Comparison of ENCODE assay signal across 8 cellular contexts in genomic region chr1:209769171-209769904, GRCh38. TPM values are rescaled to one million over a fixed set of nuclear protein-coding genes. Genes with fewer than 3 reads are reported as not detected.
A peak's percentile ranks its signal among the peaks of the same experiment; 100 is the strongest.
DNase-seq lines count a peak whose midpoint lies in the region; ATAC-seq and TF ChIP-seq lines count a peak whose summit lies in the region.

No MANE protein-coding gene starts in this region.

- POLR2A ChIA-PET in PC-9 (lab: Charles Lee; ENCODE audit: unreplicated experiment) = no interaction called here

- ATAC-seq in GM18499 (IDR thresholded peaks at IDR 0.05; ENCODE audit: insufficient read depth, unreplicated experiment) = peak; percentile 54
- peak; percentile 61 for ATAC-seq in HG02884 (IDR thresholded peaks at IDR 0.05; ENCODE audit: unreplicated experiment)
- ATAC-seq in RWPE2 (ENCODE audit: low read depth) = peak; percentile 83
- ATAC-seq in heart right ventricle = peak; percentile 84 to 93 (median 90)

- H3K27ac Mint-ChIP-seq in activated naive CD4-positive, alpha-beta T cell treated with anti-CD3 and anti-CD28 coated beads for 36 hours = no peak overlapping the region
- no peak overlapping the region for H3K27ac Mint-ChIP-seq in endodermal cell

- H3K79me2 ChIP-seq in PC-9 (ENCODE audit: low read depth) = no peaks in the 10 kb centered on the region

- no peak overlapping the region for H3K4me2 ChIP-seq in PC-9

- no peaks in the 10 kb centered on the region for H3K27me3 Mint-ChIP-seq in activated naive CD4-positive, alpha-beta T cell treated with anti-CD3 and anti-CD28 coated beads for 36 hours (ENCODE audit: low read depth)
- H3K27me3 Mint-ChIP-seq in endodermal cell (ENCODE audit: insufficient read depth) = peaks cover 14% of the 10 kb centered on the region

- DNase-seq in RWPE2 (ENCODE audit: low spot score) (no peak), heart right ventricle (peak; percentile 70 to 80), endodermal cell (no peak), PC-9 (no peak)
- peak; percentile 92 for DNase-seq in activated naive CD4-positive, alpha-beta T cell treated with anti-CD3 and anti-CD28 coated beads for 36 hours
- peak; percentile 59 for DNase-seq in stimulated activated CD4-positive, alpha-beta T cell treated with anti-CD3 and anti-CD28 coated beads, Interleukin-12 subunit alpha, Interleukin-12 subunit beta, amount 100 ng/mL, for 4 hours

- intact Hi-C loops in activated naive CD4-positive, alpha-beta T cell treated with anti-CD3 and anti-CD28 coated beads for 36 hours (cut with micrococcal nuclease) = loop anchor here (1.0 to 10.0 kb wide), 4 partner anchors 58 to 1805 kb away; partner anchors contain the start of genes SLC30A1 and UTP25
- intact Hi-C loops in heart right ventricle (cut with DNase I) (no loop called here), PC-9 (cut with micrococcal nuclease; ENCODE audit: unreplicated experiment) (no loop called here)

- TF ChIP-seq CTCF in RWPE2 (IDR thresholded peaks at IDR 0.05; ENCODE audit: poor library complexity, severe bottlenecking) (no peak), heart right ventricle (IDR thresholded peaks at IDR 0.05) (no peak), endodermal cell (conservative IDR thresholded peaks at IDR 0.05) (no peak), PC-9 (conservative IDR thresholded peaks at IDR 0.05) (no peak)

- no peak overlapping the region for H2AFZ ChIP-seq in PC-9

- H3K4me1 ChIP-seq in RWPE2 (ENCODE audit: insufficient read depth, poor library complexity, severe bottlenecking) (peaks cover 12% of the 10 kb centered on the region), heart right ventricle (peaks cover 8 to 48% (median 22%) of the 10 kb centered on the region in 9 donors), endodermal cell (ENCODE audit: control insufficient read depth, insufficient read depth, low read length) (no peaks in the 10 kb centered on the region), PC-9 (replicated peaks; ENCODE audit: insufficient read depth) (no peaks in the 10 kb centered on the region)

- H3K4me3 Mint-ChIP-seq in activated naive CD4-positive, alpha-beta T cell treated with anti-CD3 and anti-CD28 coated beads for 36 hours = no peak overlapping the region
- H3K4me3 Mint-ChIP-seq in endodermal cell = no peak overlapping the region

- H3K27ac ChIP-seq in RWPE2 (ENCODE audit: poor library complexity, severe bottlenecking) = peak overlapping the region; percentile 70
- peak overlapping the region; percentile 56 to 90 (median 80) for H3K27ac ChIP-seq in heart right ventricle
- no peak overlapping the region for H3K27ac ChIP-seq in endodermal cell (ENCODE audit: low read depth, low read length)
- no peak overlapping the region for H3K27ac ChIP-seq in PC-9

- H3K36me3 ChIP-seq in RWPE2 (ENCODE audit: low read depth) (no peaks in the 10 kb centered on the region), heart right ventricle (peaks cover 0 to 16% (median 0%) of the 10 kb centered on the region in 9 donors), endodermal cell (ENCODE audit: control insufficient read depth, insufficient read depth, low read length) (no peaks in the 10 kb centered on the region), PC-9 (ENCODE audit: low read depth) (no peaks in the 10 kb centered on the region)

- H3K9ac ChIP-seq in endodermal cell (ENCODE audit: extremely low read depth, low read length, poor library complexity, severe bottlenecking) = no peak overlapping the region

- H3K4me1 Mint-ChIP-seq in activated naive CD4-positive, alpha-beta T cell treated with anti-CD3 and anti-CD28 coated beads for 36 hours (ENCODE audit: low read depth) = peaks cover 10% of the 10 kb centered on the region
- H3K4me1 Mint-ChIP-seq in endodermal cell = peaks cover 4% of the 10 kb centered on the region

- H3K36me3 Mint-ChIP-seq in activated naive CD4-positive, alpha-beta T cell treated with anti-CD3 and anti-CD28 coated beads for 36 hours (ENCODE audit: low read depth) = peaks cover 42% of the 10 kb centered on the region
- H3K36me3 Mint-ChIP-seq in endodermal cell (ENCODE audit: low read depth) = no peaks in the 10 kb centered on the region

- H3K4me3 ChIP-seq in RWPE2 (ENCODE audit: severe bottlenecking) (no peak overlapping the region), heart right ventricle (peak overlapping the region in 4 of 10 donors; percentile 1 to 45 (median 16)), endodermal cell (ENCODE audit: low read length) (no peak overlapping the region), PC-9 (no peak overlapping the region)

- no TSS peak for BruUV-seq in PC-9 (replicated peaks; lab: Mats Ljungman, UMichigan)

- no peaks in the 10 kb centered on the region for H4K20me1 ChIP-seq in PC-9 (ENCODE audit: insufficient read depth)

- H3K27me3 ChIP-seq in RWPE2 (ENCODE audit: insufficient read depth, poor library complexity, severe bottlenecking) (no peaks in the 10 kb centered on the region), heart right ventricle (no peaks in the 10 kb centered on the region), endodermal cell (ENCODE audit: control insufficient read depth, insufficient read depth, low read length, poor library complexity, severe bottlenecking) (peaks cover 20% of the 10 kb centered on the region), PC-9 (ENCODE audit: insufficient read depth, low read depth) (no peaks in the 10 kb centered on the region)

- peaks cover 3% of the 10 kb centered on the region; the same call in 1 of the 2 replicates for H3F3A ChIP-seq in PC-9 (ENCODE audit: insufficient read depth, low read depth)

- H3K9me2 ChIP-seq in PC-9 (ENCODE audit: insufficient read depth) = no peaks in the 10 kb centered on the region

- H3K9me3 ChIP-seq in RWPE2 (ENCODE audit: severe bottlenecking) (no peaks in the 10 kb centered on the region), heart right ventricle (no peaks in the 10 kb centered on the region), endodermal cell (ENCODE audit: control insufficient read depth, low read length) (no peaks in the 10 kb centered on the region), PC-9 (ENCODE audit: insufficient read depth, low read depth) (no peaks in the 10 kb centered on the region)

- WGBS in heart right ventricle, 2 donors = 5 to 9% methylated on average over 13 of the region's 13 CpGs
- 89 to 91% methylated on average over 8 to 13 of the region's 13 CpGs for WGBS in endodermal cell (ENCODE audit: insufficient coverage in 1 of 2, insufficient read length in 1 of 2), 2 experiments

- no peaks in the 10 kb centered on the region for H3K9me3 Mint-ChIP-seq in activated naive CD4-positive, alpha-beta T cell treated with anti-CD3 and anti-CD28 coated beads for 36 hours
- H3K9me3 Mint-ChIP-seq in endodermal cell = no peaks in the 10 kb centered on the region

- CTCF ChIA-PET in activated naive CD4-positive, alpha-beta T cell treated with anti-CD3 and anti-CD28 coated beads for 36 hours (lab: Charles Lee) = interaction anchor here (0.6 to 6.1 kb wide), 9 partner anchors 12 to 96 kb away, joined by 3 to 77 read pairs (median 6); partner anchors contain the start of genes C1orf74, TRAF3IP3 and UTP25
- CTCF ChIA-PET in PC-9 (lab: Charles Lee) = no interaction called here

RNA-seq across cellular contexts. Expression of gene TRAF3IP3, which starts 13.5 kb away (rescaled TPM):
- 100 to 1,000 TPM; 107 to 113 TPM for total RNA-seq in activated naive CD4-positive, alpha-beta T cell treated with anti-CD3 and anti-CD28 coated beads for 36 hours
- total RNA-seq in heart right ventricle (1 to 10 TPM in 4 of 10 donors, under 1 TPM in 6; 0.45 to 8.0 (median 0.85) TPM), endodermal cell (not detected), PC-9 (2021) (not detected in 2 replicates)
- under 1 TPM; 0.58 to 0.59 TPM for polyA plus RNA-seq in heart right ventricle
- polyA plus RNA-seq in endodermal cell (2013, experiment 1 of 2) = not detected
- polyA plus RNA-seq in endodermal cell (2013, experiment 2 of 2) = not detected

RNA-seq across cellular contexts. Expression of gene C1orf74, which starts 15.0 kb away (rescaled TPM):
- 1 to 10 TPM; 3.5 to 4.6 TPM for total RNA-seq in activated naive CD4-positive, alpha-beta T cell treated with anti-CD3 and anti-CD28 coated beads for 36 hours
- total RNA-seq in heart right ventricle (1 to 10 TPM; 1.2 to 2.8 (median 1.9) TPM), endodermal cell (1 to 10 TPM; 3.1 to 5.4 TPM), PC-9 (2021) (4.1 and 5.0 TPM in 2 replicates)
- polyA plus RNA-seq in heart right ventricle = 1 to 10 TPM; 1.0 to 1.2 TPM
- 2.8 TPM for polyA plus RNA-seq in endodermal cell (2013, experiment 1 of 2)
- polyA plus RNA-seq in endodermal cell (2013, experiment 2 of 2) = 2.7 TPM

RNA-seq across cellular contexts. Expression of gene IRF6, which starts 36.6 kb away (rescaled TPM):
- total RNA-seq in activated naive CD4-positive, alpha-beta T cell treated with anti-CD3 and anti-CD28 coated beads for 36 hours = under 1 TPM; 0.48 to 0.64 TPM
- 10 to 100 TPM; 25.1 to 69.4 (median 43.8) TPM for total RNA-seq in heart right ventricle
- 10 to 100 TPM in 1 of 2 donors, 1 to 10 TPM in 1; 1.2 to 11.3 TPM for polyA plus RNA-seq in heart right ventricle
- total RNA-seq in endodermal cell = 10 to 100 TPM; 13.8 to 18.2 TPM
- 0.64 TPM for polyA plus RNA-seq in endodermal cell (2013, experiment 1 of 2)
- 0.50 TPM for polyA plus RNA-seq in endodermal cell (2013, experiment 2 of 2)
- total RNA-seq in PC-9 (2021) = 46.5 and 50.9 TPM in 2 replicates

RNA-seq across cellular contexts. Expression of gene UTP25, which starts 58.4 kb away (rescaled TPM):
- 1 to 10 TPM; 4.1 to 4.6 TPM for total RNA-seq in activated naive CD4-positive, alpha-beta T cell treated with anti-CD3 and anti-CD28 coated beads for 36 hours
- 1 to 10 TPM; 2.3 to 4.2 (median 3.4) TPM for total RNA-seq in heart right ventricle
- polyA plus RNA-seq in heart right ventricle = 1 to 10 TPM in 1 of 2 donors, under 1 TPM in 1; 0.73 to 1.5 TPM
- 1 to 10 TPM; 4.3 to 6.0 TPM for total RNA-seq in endodermal cell
- polyA plus RNA-seq in endodermal cell (2013, experiment 1 of 2) = 4.5 TPM
- polyA plus RNA-seq in endodermal cell (2013, experiment 2 of 2) = 4.1 TPM
- 8.2 and 9.3 TPM in 2 replicates for total RNA-seq in PC-9 (2021)

Comparison
In these comparisons a context has a peak if more than half of its experiments do, and no peak if none do; other contexts are left out.
1. DNase-seq: peak in activated naive CD4-positive, alpha-beta T cell treated with anti-CD3 and anti-CD28 coated beads for 36 hours (single experiment), heart right ventricle (2 of 2) and stimulated activated CD4-positive, alpha-beta T cell treated with anti-CD3 and anti-CD28 coated beads, Interleukin-12 subunit alpha, Interleukin-12 subunit beta, amount 100 ng/mL, for 4 hours (single experiment); none in RWPE2 (single experiment), endodermal cell (single experiment) and PC-9 (0 of 2).
2. H3K27ac ChIP-seq: peak in RWPE2 (single experiment) and heart right ventricle (10 of 10); none in endodermal cell (single experiment) and PC-9 (single experiment).
3. RNA of gene TRAF3IP3, which starts 13.5 kb away (total RNA-seq): 107 to 113 TPM in activated naive CD4-positive, alpha-beta T cell treated with anti-CD3 and anti-CD28 coated beads for 36 hours; 0.45 to 8.0 TPM in heart right ventricle, not detected in endodermal cell and not detected in PC-9; every median in the first group is over 10 times any median in the second.
4. RNA of gene IRF6, which starts 36.6 kb away (total RNA-seq): 46.5 to 50.9 TPM in PC-9, 25.1 to 69.4 TPM in heart right ventricle and 13.8 to 18.2 TPM in endodermal cell; 0.48 to 0.64 TPM in activated naive CD4-positive, alpha-beta T cell treated with anti-CD3 and anti-CD28 coated beads for 36 hours; every median in the first group is over 4 times any median in the second.
5. Peak in every context shown above with its lines, with median percentiles within 50 percentile points of each other: ATAC-seq.